12 cellular contexts compared by ENCODE assay signal in genomic region chr2:96156011-96156820, GRCh38. TPM values are rescaled to one million over a fixed set of nuclear protein-coding genes. Genes with fewer than 3 reads are reported as not detected.
DNase-seq lines count a peak whose midpoint lies in the region; ATAC-seq, FAIRE-seq and TF ChIP-seq lines count a peak whose summit lies in the region.
"Had no signal": no experiment of that assay in that cellular context is flagged by ENCODE, and none has a peak within 500 bp of the region (broad histone marks: within the 10 kb centered on the region; RNA-seq: fewer than 3 reads in every experiment).

No MANE protein-coding gene starts in this region.

- peaks cover 48% of the 10 kb centered on the region for H3K4me1 ChIP-seq in CD4-positive, alpha-beta memory T cell (ENCODE audit: insufficient read depth, low read length)
- H3K4me1 ChIP-seq in naive thymus-derived CD4-positive, alpha-beta T cell (ENCODE audit: control insufficient read depth in 2 of 2, insufficient read depth in 2 of 2, low read length in 2 of 2), result peaks cover 55 to 56% of the 10 kb centered on the region in 2 donors
- H3K4me1 ChIP-seq in endodermal cell (ENCODE audit: control insufficient read depth, insufficient read depth, low read length), result no peaks in the 10 kb centered on the region

- WGBS in endodermal cell (ENCODE audit: insufficient coverage in 1 of 2, insufficient read length in 1 of 2), 2 experiments, result 89 to 92% methylated on average over 2 to 10 of the region's 10 CpGs

- no peak overlapping the region for H3K4me3 ChIP-seq in CD4-positive, alpha-beta memory T cell (ENCODE audit: low read length in 2 of 2)
- H3K4me3 ChIP-seq in naive thymus-derived CD4-positive, alpha-beta T cell (ENCODE audit: low read length), result no peak overlapping the region
- no peak overlapping the region for H3K4me3 ChIP-seq in endodermal cell (ENCODE audit: low read length)

- H3K9me3 ChIP-seq in CD4-positive, alpha-beta memory T cell (ENCODE audit: control insufficient read depth in 1 of 2, low read length in 2 of 2), result no peaks in the 10 kb centered on the region
- H3K9me3 ChIP-seq in naive thymus-derived CD4-positive, alpha-beta T cell (ENCODE audit: control insufficient read depth in 2 of 3, low read length in 3 of 3), result no peaks in the 10 kb centered on the region
- H3K9me3 ChIP-seq in endodermal cell (ENCODE audit: control insufficient read depth, low read length), result no peaks in the 10 kb centered on the region

- FAIRE-seq in GM19239 (lab: Jason Lieb, UNC), result peak; percentile 66
- FAIRE-seq: bronchial epithelial cell, D721Med had no signal

- peak overlapping the region; percentile 68 to 94 (median 90) for H3K27ac Mint-ChIP-seq in CD4-positive, alpha-beta memory T cell
- peak overlapping the region; percentile 58 to 93 (median 71) for H3K27ac Mint-ChIP-seq in naive thymus-derived CD4-positive, alpha-beta T cell
- H3K27ac Mint-ChIP-seq in endodermal cell, result no peak overlapping the region

- TF ChIP-seq CTCF in endodermal cell (conservative IDR thresholded peaks at IDR 0.05), result no peak

- POLR2A ChIA-PET in CD4-positive, alpha-beta memory T cell (lab: Charles Lee; ENCODE audit: partially characterized antibody), result interaction anchor here (1.2 to 9.8 kb wide), 2 partner anchors 10 kb away, joined by 3 to 285 read pairs; partner anchors contain the start of gene DUSP2
- POLR2A ChIA-PET in naive thymus-derived CD4-positive, alpha-beta T cell (lab: Charles Lee), result interaction anchor here (0.9 to 4.2 kb wide), 3 partner anchors 10 to 14 kb away, joined by 3 to 76 read pairs (median 17); partner anchors contain the start of gene DUSP2

- CTCF ChIA-PET in CD4-positive, alpha-beta memory T cell (lab: Charles Lee; ENCODE audit: partially characterized antibody), result interaction anchor here (0.7 to 3.8 kb wide), 3 partner anchors 14 to 19 kb away, joined by 3 to 26 read pairs (median 4); no protein-coding TSS in a partner anchor
- CTCF ChIA-PET in naive thymus-derived CD4-positive, alpha-beta T cell (lab: Charles Lee), result interaction anchor here (1.2 to 4.0 kb wide), 2 partner anchors 18 to 19 kb away, joined by 4 to 21 read pairs; no protein-coding TSS in a partner anchor

- peak; percentile 40 for ATAC-seq in naive thymus-derived CD4-positive, alpha-beta T cell
- ATAC-seq in HG03280 (IDR thresholded peaks at IDR 0.05; ENCODE audit: unreplicated experiment), result no peak
- ATAC-seq in GM19395 (IDR thresholded peaks at IDR 0.05; ENCODE audit: unreplicated experiment), result no peak

- no peaks in the 10 kb centered on the region for H3K36me3 Mint-ChIP-seq in CD4-positive, alpha-beta memory T cell
- peaks cover 0 to 4% (median 0%) of the 10 kb centered on the region in 5 donors for H3K36me3 Mint-ChIP-seq in naive thymus-derived CD4-positive, alpha-beta T cell
- no peaks in the 10 kb centered on the region for H3K36me3 Mint-ChIP-seq in endodermal cell (ENCODE audit: low read depth)

- H3K27me3 Mint-ChIP-seq in CD4-positive, alpha-beta memory T cell, result no peaks in the 10 kb centered on the region
- no peaks in the 10 kb centered on the region for H3K27me3 Mint-ChIP-seq in naive thymus-derived CD4-positive, alpha-beta T cell
- H3K27me3 Mint-ChIP-seq in endodermal cell (ENCODE audit: insufficient read depth), result peaks cover 4% of the 10 kb centered on the region

- peak overlapping the region in 4 of 8 donors; percentile 1 to 73 (median 42) for H3K4me3 Mint-ChIP-seq in CD4-positive, alpha-beta memory T cell
- peak overlapping the region in 6 of 10 donors; percentile 16 to 92 (median 56) for H3K4me3 Mint-ChIP-seq in naive thymus-derived CD4-positive, alpha-beta T cell
- H3K4me3 Mint-ChIP-seq in endodermal cell, result no peak overlapping the region

- peaks cover 0 to 2% (median 0%) of the 10 kb centered on the region in 8 donors for H3K9me3 Mint-ChIP-seq in CD4-positive, alpha-beta memory T cell
- peaks cover 0 to 4% (median 0%) of the 10 kb centered on the region in 11 donors for H3K9me3 Mint-ChIP-seq in naive thymus-derived CD4-positive, alpha-beta T cell
- no peaks in the 10 kb centered on the region for H3K9me3 Mint-ChIP-seq in endodermal cell

- H3K36me3 ChIP-seq in CD4-positive, alpha-beta memory T cell (ENCODE audit: insufficient read depth, low read length), result no peaks in the 10 kb centered on the region
- no peaks in the 10 kb centered on the region for H3K36me3 ChIP-seq in naive thymus-derived CD4-positive, alpha-beta T cell (ENCODE audit: control insufficient read depth in 2 of 3, insufficient read depth in 3 of 3, low read length in 3 of 3)
- no peaks in the 10 kb centered on the region for H3K36me3 ChIP-seq in endodermal cell (ENCODE audit: control insufficient read depth, insufficient read depth, low read length)

- no peak overlapping the region for H3K9ac ChIP-seq in endodermal cell (ENCODE audit: extremely low read depth, low read length, poor library complexity, severe bottlenecking)

- peaks cover 35 to 70% (median 54%) of the 10 kb centered on the region in 4 donors for H3K4me1 Mint-ChIP-seq in CD4-positive, alpha-beta memory T cell
- peaks cover 57 to 82% (median 70%) of the 10 kb centered on the region in 7 donors for H3K4me1 Mint-ChIP-seq in naive thymus-derived CD4-positive, alpha-beta T cell
- H3K4me1 Mint-ChIP-seq in endodermal cell, result peaks cover 7% of the 10 kb centered on the region

- H3K27me3 ChIP-seq in CD4-positive, alpha-beta memory T cell (ENCODE audit: insufficient read depth, low read length), result no peaks in the 10 kb centered on the region
- H3K27me3 ChIP-seq in naive thymus-derived CD4-positive, alpha-beta T cell (ENCODE audit: control insufficient read depth in 2 of 2, insufficient read depth in 2 of 2, low read length in 2 of 2), result no peaks in the 10 kb centered on the region
- H3K27me3 ChIP-seq in endodermal cell (ENCODE audit: control insufficient read depth, insufficient read depth, low read length, poor library complexity, severe bottlenecking), result no peaks in the 10 kb centered on the region

- intact Hi-C loops in CD4-positive, alpha-beta memory T cell (cut with micrococcal nuclease), result no loop called here
- intact Hi-C loops in naive thymus-derived CD4-positive, alpha-beta T cell (cut with micrococcal nuclease), result loop anchor here in 1 of 2 donors (1.0 kb wide), 2 partner anchors 8 kb away; no protein-coding TSS in a partner anchor

- no peak overlapping the region for H3K27ac ChIP-seq in CD4-positive, alpha-beta memory T cell (ENCODE audit: low read depth, low read length)
- H3K27ac ChIP-seq in naive thymus-derived CD4-positive, alpha-beta T cell (ENCODE audit: low read depth, low read length), result no peak overlapping the region
- H3K27ac ChIP-seq in endodermal cell (ENCODE audit: low read depth, low read length), result no peak overlapping the region

- DNase-seq in CD4-positive, alpha-beta memory T cell, result peak in 2 of 5 donors; percentile 33 to 71
- no peak for DNase-seq in GM19239 (ENCODE audit: insufficient read length, low spot score)
- DNase-seq in activated CD8-positive, alpha-beta memory T cell treated with anti-CD3 and anti-CD28 coated beads, Interleukin-2, amount 50 U/mL, for 48 hours, result peak; percentile 82
- DNase-seq in naive thymus-derived CD4-positive, alpha-beta T cell, result peak in 2 of 9 donors; percentile 44 to 60
- DNase-seq in endodermal cell, result no peak
- DNase-seq in dermis blood vessel endothelial cell, result no peak
- DNase-seq: MM.1S had no signal

RNA-seq across cellular contexts. Expression of gene DUSP2, which starts 11.0 kb away (rescaled TPM):
- 10 to 100 TPM; 33.4 to 34.6 TPM for total RNA-seq in CD4-positive, alpha-beta memory T cell
- 100 to 1,000 TPM in 1 of 2 donors, 10 to 100 TPM in 1; 48.2 to 303 TPM for polyA plus RNA-seq in CD4-positive, alpha-beta memory T cell
- total RNA-seq in naive thymus-derived CD4-positive, alpha-beta T cell, result 100 to 1,000 TPM in 2 of 5 experiments, 10 to 100 TPM in 3; 22.1 to 255 (median 50.3) TPM
- 10 to 100 TPM; 21.0 to 25.6 TPM for polyA plus RNA-seq in naive thymus-derived CD4-positive, alpha-beta T cell
- total RNA-seq in endodermal cell (1 to 10 TPM; 1.6 to 2.2 TPM), dermis blood vessel endothelial cell (0.34 and 0.98 TPM in 2 replicates)
- polyA plus RNA-seq in endodermal cell (2013, experiment 1 of 2), result 0.82 TPM
- polyA plus RNA-seq in endodermal cell (2013, experiment 2 of 2), result 0.66 TPM

RNA-seq across cellular contexts. Expression of gene ASTL, which starts 17.9 kb away (rescaled TPM):
- total RNA-seq in CD4-positive, alpha-beta memory T cell, result 1 to 10 TPM in 1 of 2 experiments, not detected in 1; 1.3 TPM
- polyA plus RNA-seq in CD4-positive, alpha-beta memory T cell, result under 1 TPM in 1 of 2 donors, not detected in 1; 0.48 TPM
- total RNA-seq in naive thymus-derived CD4-positive, alpha-beta T cell, result 1 to 10 TPM in 2 of 5 experiments, under 1 TPM in 3; 0.65 to 7.5 (median 0.86) TPM
- under 1 TPM in 1 of 2 donors, not detected in 1; 0.19 TPM for polyA plus RNA-seq in naive thymus-derived CD4-positive, alpha-beta T cell
- total RNA-seq in endodermal cell (not detected), dermis blood vessel endothelial cell (not detected in 2 replicates)
- polyA plus RNA-seq in endodermal cell (2013, experiment 1 of 2), result 0.18 TPM
- not detected for polyA plus RNA-seq in endodermal cell (2013, experiment 2 of 2)
- total RNA-seq: bronchial epithelial cell, NCI-H460 had no signal

RNA-seq across cellular contexts. Expression of gene ADRA2B, which starts 39.8 kb away (rescaled TPM):
- not detected for total RNA-seq in CD4-positive, alpha-beta memory T cell
- not detected for polyA plus RNA-seq in CD4-positive, alpha-beta memory T cell
- under 1 TPM in 3 of 5 experiments, not detected in 2; 0.15 to 0.93 (median 0.76) TPM for total RNA-seq in naive thymus-derived CD4-positive, alpha-beta T cell
- polyA plus RNA-seq in naive thymus-derived CD4-positive, alpha-beta T cell, result not detected
- total RNA-seq in endodermal cell, result 1 to 10 TPM; 2.4 to 3.8 TPM
- 0.96 TPM for polyA plus RNA-seq in endodermal cell (2013, experiment 1 of 2)
- 1.1 TPM for polyA plus RNA-seq in endodermal cell (2013, experiment 2 of 2)
- total RNA-seq in dermis blood vessel endothelial cell, result 0.05 and 0.17 TPM in 2 replicates
- total RNA-seq: bronchial epithelial cell, NCI-H460 had no signal

RNA-seq across cellular contexts. Expression of gene STARD7, which starts 52.4 kb away (rescaled TPM):
- 10 to 100 TPM; 84.9 to 92.9 TPM for total RNA-seq in CD4-positive, alpha-beta memory T cell
- polyA plus RNA-seq in CD4-positive, alpha-beta memory T cell, result 100 to 1,000 TPM; 109 to 196 TPM
- 100 to 1,000 TPM in 1 of 5 experiments, 10 to 100 TPM in 4; 56.5 to 133 (median 74.2) TPM for total RNA-seq in naive thymus-derived CD4-positive, alpha-beta T cell
- 100 to 1,000 TPM; 106 to 120 TPM for polyA plus RNA-seq in naive thymus-derived CD4-positive, alpha-beta T cell
- total RNA-seq in endodermal cell (100 to 1,000 TPM; 145 to 159 TPM), dermis blood vessel endothelial cell (284 and 301 TPM in 2 replicates)
- polyA plus RNA-seq in endodermal cell (2013, experiment 1 of 2), result 103 TPM
- polyA plus RNA-seq in endodermal cell (2013, experiment 2 of 2), result 93.9 TPM

Comparison
In these comparisons a context has a peak if more than half of its experiments do, and no peak if none do; other contexts are left out.
1. RNA of gene DUSP2, which starts 11.0 kb away (total RNA-seq): 22.1 to 255 TPM in naive thymus-derived CD4-positive, alpha-beta T cell and 33.4 to 34.6 TPM in CD4-positive, alpha-beta memory T cell; 1.6 to 2.2 TPM in endodermal cell and 0.34 to 0.98 TPM in dermis blood vessel endothelial cell; every median in the first group is over 4 times any median in the second.